1 cellular context compared by ENCODE assay signal in genomic region chr12:49365542-49365941, GRCh38.
TF ChIP-seq lines count a peak whose summit lies in the region.

No MANE protein-coding gene starts in this region.

TF ChIP-seq in HEK293, 187 proteins besides CTCF, POLR2A, EP300 and RAD21 (continued from another document):
- TF ChIP-seq PRDM2 (tag by site-specific recombination; IDR thresholded peaks at IDR 0.05; ENCODE audit: borderline replicate concordance) (no peak), SALL2 (tag by site-specific recombination; IDR thresholded peaks at IDR 0.05; ENCODE audit: borderline replicate concordance) (no peak), ZNF24 (tag by site-specific recombination; IDR thresholded peaks at IDR 0.05) (0 out of 2 replicates have a peak, but pooled peaks have one; percentile 10), SP7 (tag by site-specific recombination; IDR thresholded peaks at IDR 0.05) (peak; percentile 88), ZNF211 (tag by site-specific recombination; IDR thresholded peaks at IDR 0.05; ENCODE audit: low read depth) (no peak), ZFP41 (tag by site-specific recombination; IDR thresholded peaks at IDR 0.05; ENCODE audit: borderline replicate concordance) (no peak), ZNF791 (tag by site-specific recombination; IDR thresholded peaks at IDR 0.05) (no peak), ZNF707 (tag by site-specific recombination; IDR thresholded peaks at IDR 0.05) (no peak)
